In the genomic region with DNA sequence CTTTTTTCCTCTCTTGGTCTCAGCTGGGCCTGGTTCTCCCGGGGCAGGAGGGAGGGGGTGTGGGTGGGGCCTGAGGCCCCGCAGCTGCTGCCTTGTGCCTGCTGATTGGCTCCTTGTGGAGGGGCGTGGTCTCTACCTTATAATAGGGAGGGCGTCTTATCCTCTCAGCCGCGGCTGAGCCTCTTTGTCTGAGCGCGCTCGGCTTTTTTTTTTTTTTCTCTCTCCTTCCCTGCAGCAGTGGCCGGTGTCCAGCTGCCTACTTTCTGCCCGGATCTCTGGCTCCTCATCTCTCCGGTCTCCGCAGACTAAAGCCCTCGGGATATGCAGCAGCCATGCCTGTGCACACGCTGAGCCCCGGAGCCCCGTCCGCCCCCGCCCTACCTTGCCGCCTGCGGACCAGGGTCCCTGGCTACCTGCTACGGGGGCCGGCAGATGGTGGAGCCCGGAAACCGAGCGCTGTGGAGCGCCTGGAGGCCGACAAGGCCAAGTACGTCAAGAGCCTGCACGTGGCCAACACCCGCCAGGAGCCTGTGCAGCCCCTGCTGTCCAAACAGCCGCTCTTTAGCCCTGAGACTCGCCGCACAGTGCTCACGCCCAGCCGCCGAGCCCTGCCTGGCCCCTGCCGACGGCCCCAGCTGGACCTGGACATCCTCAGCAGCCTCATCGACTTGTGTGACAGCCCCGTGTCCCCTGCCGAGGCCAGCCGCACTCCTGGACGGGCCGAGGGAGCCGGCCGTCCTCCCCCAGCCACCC, we compare ENCODE assay signal across 8 cellular contexts. TPM values are rescaled to one million over a fixed set of nuclear protein-coding genes. Genes with fewer than 3 reads are reported as not detected.
DNase-seq lines count a peak whose midpoint lies in the region; ATAC-seq and TF ChIP-seq lines count a peak whose summit lies in the region.

No MANE protein-coding gene starts in this region.

- 10% methylated on average over 2 of the region's 47 CpGs for WGBS in mammary epithelial cell (ENCODE audit: low coverage, missing lambda C conversion rate)

- H2AFZ ChIP-seq in mammary epithelial cell (ENCODE audit: low read depth, low read length) = peak overlapping the region; percentile 64

- ATAC-seq in GM18505 (IDR thresholded peaks at IDR 0.05; ENCODE audit: unreplicated experiment) (peak; percentile 84), HG02943 (IDR thresholded peaks at IDR 0.05; ENCODE audit: low read depth, unreplicated experiment) (peak; percentile 95)

- CTCF ChIA-PET in mammary epithelial cell (lab: Charles Lee; ENCODE audit: low non-redundant PET) = no interaction called here

- in situ Hi-C loops in mammary epithelial cell (cut with MboI; ENCODE audit: low sequenced_read_pairs in 2 of 2) = no loop called here

- intact Hi-C loops in mammary epithelial cell (cut with micrococcal nuclease) = loop anchor here (1.0 kb wide), 1 partner anchor 12 kb away; no protein-coding TSS in a partner anchor

- peaks cover 0 to 3% (median 0%) of the 10 kb centered on the region in 3 donors for H3K36me3 Mint-ChIP-seq in immature natural killer cell

- DNase-seq in NCI-H2081 treated with DMSO at 0.1 percent for 48 hours (lab: John Stamatoyannopoulos, UW) (peak; percentile 61), mammary epithelial cell (peak; percentile 91), immature natural killer cell (peak; percentile 82 to 86 (median 84)), smooth muscle cell of the brain vasculature (ENCODE audit: low read depth, low spot score) (peak; percentile 69), GF-D8 (lab: John Stamatoyannopoulos, UW) (no peak)

- no peaks in the 10 kb centered on the region for H3K9me3 Mint-ChIP-seq in immature natural killer cell

- peaks cover 0 to 5% (median 4%) of the 10 kb centered on the region in 3 donors for H3K27me3 Mint-ChIP-seq in immature natural killer cell (ENCODE audit: low read depth in 3 of 3)

- peak overlapping the region; percentile 44 for H3K9ac ChIP-seq in mammary epithelial cell (ENCODE audit: insufficient read depth, low read length)

- H3K27ac ChIP-seq in mammary epithelial cell (ENCODE audit: insufficient read depth, low read depth, low read length) = peak overlapping the region; percentile 38

- peak; percentile 37 for TF ChIP-seq POLR2A in GM18505 (IDR thresholded peaks at IDR 0.05; ENCODE audit: borderline replicate concordance, extremely low read depth, insufficient read depth, insufficient read length)

- H3K4me1 Mint-ChIP-seq in immature natural killer cell = peaks cover 44% of the 10 kb centered on the region in 2 donors

- H3K79me2 ChIP-seq in mammary epithelial cell (ENCODE audit: insufficient read depth, low read length) = peaks cover 85% of the 10 kb centered on the region

- BruUV-seq in mammary epithelial cell (replicated peaks; lab: Mats Ljungman, UMichigan) = no TSS peak

- peak overlapping the region; percentile 69 for H3K4me2 ChIP-seq in mammary epithelial cell (ENCODE audit: insufficient read depth, low read depth, low read length)

- dilution Hi-C loops in mammary epithelial cell (cut with HindIII; ENCODE audit: low sequenced_read_pairs) = no loop called here

- H3K4me3 ChIP-seq in WI38 (ENCODE audit: low read depth, low read length) = peak overlapping the region; percentile 42
- peak overlapping the region; percentile 14 to 32 (median 19) for H3K4me3 ChIP-seq in mammary epithelial cell (replicated peaks in 1 of 3; ENCODE audit: insufficient read depth in 1 of 3, low read depth in 2 of 3, low read length in 3 of 3)

- H4K20me1 ChIP-seq in mammary epithelial cell (ENCODE audit: insufficient read depth, low read length) = no peaks in the 10 kb centered on the region

- H3K27me3 ChIP-seq in mammary epithelial cell (ENCODE audit: insufficient read depth, low read length) = no peaks in the 10 kb centered on the region

- peaks cover 7% of the 10 kb centered on the region for H3K36me3 ChIP-seq in mammary epithelial cell (ENCODE audit: insufficient read depth, low read length)

- peaks cover 39% of the 10 kb centered on the region for H3K4me1 ChIP-seq in mammary epithelial cell (ENCODE audit: insufficient read depth, low read length)

- no peaks in the 10 kb centered on the region for H3K9me3 ChIP-seq in mammary epithelial cell (replicated peaks; ENCODE audit: insufficient read depth, low read length)

- peak overlapping the region; percentile 86 to 90 (median 87) for H3K4me3 Mint-ChIP-seq in immature natural killer cell

- TF ChIP-seq CTCF in WI38 (IDR thresholded peaks at IDR 0.05; ENCODE audit: low read depth, low read length) (no peak), mammary epithelial cell (conservative IDR thresholded peaks at IDR 0.05 in 1 of 2, IDR thresholded peaks at IDR 0.05 in 1 of 2; ENCODE audit: extremely low read depth in 1 of 2, insufficient read depth in 1 of 2, low read depth in 1 of 2, low read length in 2 of 2) (no peak)

- peak overlapping the region; percentile 64 to 91 (median 86) for H3K27ac Mint-ChIP-seq in immature natural killer cell

RNA-seq across cellular contexts. Expression of a gene that starts 11.1 kb away (rescaled TPM):
- 10 to 100 TPM in 1 of 2 donors, 1 to 10 TPM in 1; 6.5 to 23.0 TPM for total RNA-seq in mammary epithelial cell
- polyA plus RNA-seq in mammary epithelial cell = 14.9 TPM
- 7.6 TPM for polyA minus RNA-seq in mammary epithelial cell
- polyA plus RNA-seq in immature natural killer cell = 10 to 100 TPM in 2 of 3 donors, 1 to 10 TPM in 1; 5.0 to 20.7 (median 13.8) TPM
